Comparison of ENCODE assay signal across 36 cellular contexts in the genomic region with DNA sequence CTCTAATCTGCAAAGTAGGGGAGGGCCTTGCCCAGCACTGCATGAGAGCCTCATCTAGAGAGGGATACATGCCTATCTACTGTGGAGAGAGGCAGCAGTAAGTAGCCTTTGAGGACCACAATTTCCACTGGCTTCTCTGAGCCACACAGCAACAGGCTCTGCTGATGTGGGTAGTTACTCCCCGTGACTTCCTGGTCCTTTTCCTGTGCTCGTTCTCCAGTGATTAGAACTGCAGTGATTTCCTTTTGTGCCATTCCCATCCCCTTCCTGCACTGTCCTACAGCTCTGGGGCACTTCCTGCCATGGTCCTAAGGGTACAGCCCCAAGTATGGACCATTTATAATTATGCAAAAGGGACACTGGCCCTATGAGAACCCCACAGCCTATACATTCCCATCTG. TPM values are rescaled to one million over a fixed set of nuclear protein-coding genes. Genes with fewer than 3 reads are reported as not detected.
DNase-seq lines count a peak whose midpoint lies in the region; ATAC-seq, FAIRE-seq and TF ChIP-seq lines count a peak whose summit lies in the region.
"Had no signal": no experiment of that assay in that cellular context is flagged by ENCODE, and none has a peak within 500 bp of the region (broad histone marks: within the 10 kb centered on the region; RNA-seq: fewer than 3 reads in every experiment).

No MANE protein-coding gene starts in this region.

- peak overlapping the region; percentile 45 for H3K4me3 Mint-ChIP-seq in CD4-positive, alpha-beta T cell
- peak overlapping the region; percentile 17 for H3K4me3 Mint-ChIP-seq in activated T-helper 2 cell treated with anti-CD3 and anti-CD28 coated beads, Interferon-gamma antibody, Interleukin-2, Interleukin-4, amounts not matched to agents 10 μg/mL and 5 μg/mL and 100 μg/mL, durations not matched to agents 14 hours and 24 hours and 36 hours (ENCODE audit: low read depth)
- peak overlapping the region in 5 of 10 donors; percentile 1 to 97 (median 71) for H3K4me3 Mint-ChIP-seq in naive thymus-derived CD4-positive, alpha-beta T cell
- H3K4me3 Mint-ChIP-seq: activated CD8-positive, alpha-beta memory T cell treated with anti-CD3 and anti-CD28 coated beads, Interleukin-2, amount 10 ng/mL, durations not matched to agents 7 days and 5 days had no signal

- DNase-seq in CD4-positive, alpha-beta T cell, result no peak
- no peak for DNase-seq in activated T-helper 2 cell treated with anti-CD3 and anti-CD28 coated beads, Interferon-gamma antibody, Interleukin-2, Interleukin-4, amounts not matched to agents 10 μg/mL and 5 μg/mL and 100 μg/mL, durations not matched to agents 14 hours and 24 hours and 36 hours (ENCODE audit: low spot score)
- DNase-seq in naive thymus-derived CD4-positive, alpha-beta T cell, result no peak
- DNase-seq in small intestine (no peak), uterus (no peak)
- no peak for DNase-seq in stimulated activated CD4-positive, alpha-beta T cell treated with anti-CD3 and anti-CD28 coated beads, Interleukin-1b, Interleukin-23, amount 100 ng/mL, for 48 hours
- DNase-seq: activated CD4-positive, alpha-beta T cell treated with anti-CD3 and anti-CD28 coated beads for 48 hours; activated CD8-positive, alpha-beta memory T cell treated with anti-CD3 and anti-CD28 coated beads, Interleukin-2, amount 10 ng/mL, durations not matched to agents 7 days and 5 days; activated naive CD4-positive, alpha-beta T cell treated with Interleukin-2 at 50 U/mL for 16 hours; activated T-cell treated with anti-CD3 and anti-CD28 coated beads, Interleukin-2, amount 50 U/mL, for 72 hours; brain microvascular endothelial cell; C1 segment of cervical spinal cord; Calu3; DMS79 treated with DMSO at 0.1 percent for 48 hours; GDM1; HCEC 1CT; immature natural killer cell; Karpas-422; left cardiac atrium; NCI-H1436; NCI-H226; PC-9; stimulated activated CD4-positive, alpha-beta T cell treated with anti-CD3 and anti-CD28 coated beads, Interleukin-2, amount 100 ng/mL, for 24 hours; stimulated activated CD8-positive, alpha-beta memory T cell treated with anti-CD3 and anti-CD28 coated beads, Interleukin-4, amount 100 ng/mL, for 48 hours; stomach; T1000 had no signal

- H3K27me3 ChIP-seq in BLaER1 (no peaks in the 10 kb centered on the region), small intestine (ENCODE audit: control insufficient read depth in 2 of 2, insufficient read depth in 2 of 2, low read length in 2 of 2) (no peaks in the 10 kb centered on the region), uterus (no peaks in the 10 kb centered on the region)
- H3K27me3 ChIP-seq in CD4-positive, alpha-beta T cell (ENCODE audit: control insufficient read depth, insufficient read depth, low read length), result no peaks in the 10 kb centered on the region
- H3K27me3 ChIP-seq in naive thymus-derived CD4-positive, alpha-beta T cell (ENCODE audit: control insufficient read depth in 2 of 2, insufficient read depth in 2 of 2, low read length in 2 of 2), result no peaks in the 10 kb centered on the region
- H3K27me3 ChIP-seq: brain microvascular endothelial cell, right atrium auricular region, stomach had no signal

- no peak for TF ChIP-seq POLR2A in uterus (IDR thresholded peaks at IDR 0.05)

- no peaks in the 10 kb centered on the region for H3K27me3 Mint-ChIP-seq in CD4-positive, alpha-beta T cell
- H3K27me3 Mint-ChIP-seq in activated T-helper 2 cell treated with anti-CD3 and anti-CD28 coated beads, Interferon-gamma antibody, Interleukin-2, Interleukin-4, amounts not matched to agents 10 μg/mL and 5 μg/mL and 100 μg/mL, durations not matched to agents 14 hours and 24 hours and 36 hours (ENCODE audit: low read depth), result no peaks in the 10 kb centered on the region
- no peaks in the 10 kb centered on the region for H3K27me3 Mint-ChIP-seq in naive thymus-derived CD4-positive, alpha-beta T cell
- H3K27me3 Mint-ChIP-seq: activated CD8-positive, alpha-beta memory T cell treated with anti-CD3 and anti-CD28 coated beads, Interleukin-2, amount 10 ng/mL, durations not matched to agents 7 days and 5 days; memory B cell had no signal

- H3K27ac Mint-ChIP-seq in CD4-positive, alpha-beta T cell, result peak overlapping the region; percentile 75
- H3K27ac Mint-ChIP-seq in activated T-helper 2 cell treated with anti-CD3 and anti-CD28 coated beads, Interferon-gamma antibody, Interleukin-2, Interleukin-4, amounts not matched to agents 10 μg/mL and 5 μg/mL and 100 μg/mL, durations not matched to agents 14 hours and 24 hours and 36 hours, result no peak overlapping the region
- H3K27ac Mint-ChIP-seq in naive thymus-derived CD4-positive, alpha-beta T cell, result peak overlapping the region in 6 of 9 donors; percentile 34 to 82 (median 62)
- H3K27ac Mint-ChIP-seq: activated CD8-positive, alpha-beta memory T cell treated with anti-CD3 and anti-CD28 coated beads, Interleukin-2, amount 10 ng/mL, durations not matched to agents 7 days and 5 days; memory B cell had no signal

- CTCF ChIA-PET in CD4-positive, alpha-beta T cell (lab: Charles Lee), result no interaction called here
- CTCF ChIA-PET in naive thymus-derived CD4-positive, alpha-beta T cell (lab: Charles Lee), result no interaction called here

- peaks cover 36% of the 10 kb centered on the region for H3K4me1 Mint-ChIP-seq in CD4-positive, alpha-beta T cell (ENCODE audit: low read depth)
- H3K4me1 Mint-ChIP-seq in activated T-helper 2 cell treated with anti-CD3 and anti-CD28 coated beads, Interferon-gamma antibody, Interleukin-2, Interleukin-4, amounts not matched to agents 10 μg/mL and 5 μg/mL and 100 μg/mL, durations not matched to agents 14 hours and 24 hours and 36 hours (ENCODE audit: low read depth), result peaks cover 15% of the 10 kb centered on the region
- H3K4me1 Mint-ChIP-seq in naive thymus-derived CD4-positive, alpha-beta T cell, result peaks cover 25 to 48% (median 30%) of the 10 kb centered on the region in 7 donors

- POLR2A ChIA-PET in CD4-positive, alpha-beta T cell (lab: Charles Lee), result no interaction called here
- POLR2A ChIA-PET in naive thymus-derived CD4-positive, alpha-beta T cell (lab: Charles Lee), result interaction anchor here (0.6 to 5.9 kb wide), 5 partner anchors 10 to 509 kb away, joined by 3 to 38 read pairs (median 3); partner anchors contain the start of genes DVL2 and TMEM256

- WGBS in small intestine, 3 donors, result 43 to 64% (median 63%) methylated on average over 2 of the region's 2 CpGs

- H3K9ac ChIP-seq in BLaER1, result no peak overlapping the region

- H4K20me1 ChIP-seq in BLaER1, result peaks cover 12% of the 10 kb centered on the region; the same call in 1 of the 2 replicates

- intact Hi-C loops in CD4-positive, alpha-beta T cell (cut with DNase I, micrococcal nuclease), result loop anchor here in 1 of 2 experiments (5.0 kb wide), 1 partner anchor 41 kb away; no protein-coding TSS in a partner anchor
- intact Hi-C loops in activated T-helper 2 cell treated with anti-CD3 and anti-CD28 coated beads, Interferon-gamma antibody, Interleukin-2, Interleukin-4, amounts not matched to agents 10 μg/mL and 5 μg/mL and 100 μg/mL, durations not matched to agents 14 hours and 24 hours and 36 hours (cut with micrococcal nuclease), result loop anchor here (5.0 kb wide), 1 partner anchor 39 kb away; the partner anchor contains the start of gene KCTD11
- intact Hi-C loops in naive thymus-derived CD4-positive, alpha-beta T cell (cut with micrococcal nuclease), result loop anchor here in 1 of 2 donors (5.0 kb wide), 1 partner anchor 66 kb away; no protein-coding TSS in a partner anchor
- intact Hi-C loops in uterus (cut with DNase I; ENCODE audit: low total_unique reads), result no loop called here

- no peak overlapping the region for H3K27ac ChIP-seq in BLaER1
- H3K27ac ChIP-seq in CD4-positive, alpha-beta T cell (ENCODE audit: low read depth, low read length), result no peak overlapping the region
- H3K27ac ChIP-seq in naive thymus-derived CD4-positive, alpha-beta T cell (ENCODE audit: low read depth, low read length), result peak overlapping the region; percentile 39
- no peak overlapping the region for H3K27ac ChIP-seq in small intestine (ENCODE audit: low read depth in 1 of 2, low read length in 1 of 2)
- H3K27ac ChIP-seq in uterus, result no peak overlapping the region
- H3K27ac ChIP-seq: brain microvascular endothelial cell, PC-9, right atrium auricular region, VCaP had no signal

- H3K4me1 ChIP-seq in BLaER1 (peaks cover 37% of the 10 kb centered on the region), small intestine (ENCODE audit: control insufficient read depth in 2 of 2, insufficient read depth in 1 of 2, low read depth in 1 of 2, low read length in 1 of 2) (no peaks in the 10 kb centered on the region), uterus (peaks cover 0 to 10% of the 10 kb centered on the region in 2 donors)
- peaks cover 7 to 25% of the 10 kb centered on the region in 2 donors for H3K4me1 ChIP-seq in naive thymus-derived CD4-positive, alpha-beta T cell (ENCODE audit: control insufficient read depth in 2 of 2, insufficient read depth in 2 of 2, low read length in 2 of 2)

- H3K9me3 Mint-ChIP-seq in CD4-positive, alpha-beta T cell, result no peaks in the 10 kb centered on the region
- no peaks in the 10 kb centered on the region for H3K9me3 Mint-ChIP-seq in activated T-helper 2 cell treated with anti-CD3 and anti-CD28 coated beads, Interferon-gamma antibody, Interleukin-2, Interleukin-4, amounts not matched to agents 10 μg/mL and 5 μg/mL and 100 μg/mL, durations not matched to agents 14 hours and 24 hours and 36 hours
- no peaks in the 10 kb centered on the region for H3K9me3 Mint-ChIP-seq in naive thymus-derived CD4-positive, alpha-beta T cell
- H3K9me3 Mint-ChIP-seq: activated T-cell treated with anti-CD3 and anti-CD28 coated beads, Interleukin-2, amount 50 U/mL, for 72 hours; immature natural killer cell; memory B cell had no signal

- H3K4me3 ChIP-seq in BLaER1, result no peak overlapping the region
- no peak overlapping the region for H3K4me3 ChIP-seq in naive thymus-derived CD4-positive, alpha-beta T cell (ENCODE audit: low read length)
- H3K4me3 ChIP-seq in small intestine (ENCODE audit: low read depth in 1 of 2, low read length in 2 of 2), result no peak overlapping the region
- H3K4me3 ChIP-seq in uterus, result no peak overlapping the region
- H3K4me3 ChIP-seq: PC-9, right atrium auricular region, smooth muscle cell, stomach had no signal

- H3K36me3 Mint-ChIP-seq in CD4-positive, alpha-beta T cell (ENCODE audit: low read depth), result peaks cover 66% of the 10 kb centered on the region
- H3K36me3 Mint-ChIP-seq in activated T-helper 2 cell treated with anti-CD3 and anti-CD28 coated beads, Interferon-gamma antibody, Interleukin-2, Interleukin-4, amounts not matched to agents 10 μg/mL and 5 μg/mL and 100 μg/mL, durations not matched to agents 14 hours and 24 hours and 36 hours (ENCODE audit: low read depth), result peaks cover 29% of the 10 kb centered on the region
- peaks cover 0 to 25% (median 19%) of the 10 kb centered on the region in 5 donors for H3K36me3 Mint-ChIP-seq in naive thymus-derived CD4-positive, alpha-beta T cell

- TF ChIP-seq CTCF in CD4-positive, alpha-beta T cell (IDR thresholded peaks at IDR 0.05), result no peak
- no peak for TF ChIP-seq CTCF in uterus (IDR thresholded peaks at IDR 0.05)

- H3K9me3 ChIP-seq in BLaER1 (no peaks in the 10 kb centered on the region), small intestine (ENCODE audit: control insufficient read depth, low read depth) (no peaks in the 10 kb centered on the region), uterus (no peaks in the 10 kb centered on the region)
- H3K9me3 ChIP-seq in CD4-positive, alpha-beta T cell (ENCODE audit: control insufficient read depth, low read length), result no peaks in the 10 kb centered on the region
- no peaks in the 10 kb centered on the region for H3K9me3 ChIP-seq in naive thymus-derived CD4-positive, alpha-beta T cell (ENCODE audit: control insufficient read depth in 2 of 3, low read length in 3 of 3)
- H3K9me3 ChIP-seq: right atrium auricular region, stomach had no signal

- ATAC-seq in CD4-positive, alpha-beta T cell (ENCODE audit: poor library complexity), result no peak
- no peak for ATAC-seq in naive thymus-derived CD4-positive, alpha-beta T cell
- ATAC-seq: activated CD8-positive, alpha-beta memory T cell treated with anti-CD3 and anti-CD28 coated beads, Interleukin-2, amount 10 ng/mL, durations not matched to agents 7 days and 5 days; activated T-cell treated with anti-CD3 and anti-CD28 coated beads, Interleukin-2, amount 50 U/mL, for 72 hours; HepG2; left cardiac atrium; Right ventricle myocardium inferior; SK-N-SH treated with all-trans-retinoic acid at 6 μM for 48 hours had no signal

- no peak for FAIRE-seq in small intestine (lab: Jason Lieb, UNC)
- FAIRE-seq: HepG2 had no signal

- peak overlapping the region; percentile 40 for H3K4me2 ChIP-seq in BLaER1
- H3K4me2 ChIP-seq: PC-9, smooth muscle cell had no signal

- H3K36me3 ChIP-seq in BLaER1 (peaks cover 52% of the 10 kb centered on the region), small intestine (ENCODE audit: control insufficient read depth in 2 of 2, insufficient read depth in 2 of 2, low read length in 2 of 2) (peaks cover 4 to 10% of the 10 kb centered on the region in 2 donors), uterus (no peaks in the 10 kb centered on the region)
- H3K36me3 ChIP-seq in naive thymus-derived CD4-positive, alpha-beta T cell (ENCODE audit: control insufficient read depth in 2 of 3, insufficient read depth in 3 of 3, low read length in 3 of 3), result peaks cover 8 to 64% (median 16%) of the 10 kb centered on the region in 3 experiments

RNA-seq across cellular contexts. Expression of gene PLSCR3, which starts 3.0 kb away (rescaled TPM):
- 10 to 100 TPM; 66.3 to 70.3 TPM for total RNA-seq in CD4-positive, alpha-beta T cell
- total RNA-seq in activated T-helper 2 cell treated with anti-CD3 and anti-CD28 coated beads, Interferon-gamma antibody, Interleukin-2, Interleukin-4, amounts not matched to agents 10 μg/mL and 5 μg/mL and 100 μg/mL, durations not matched to agents 14 hours and 24 hours and 36 hours, result 75.4 and 76.2 TPM in 2 replicates
- 100 to 1,000 TPM in 1 of 5 experiments, 10 to 100 TPM in 4; 74.8 to 142 (median 85.0) TPM for total RNA-seq in naive thymus-derived CD4-positive, alpha-beta T cell
- 100 to 1,000 TPM; 162 to 212 TPM for polyA plus RNA-seq in naive thymus-derived CD4-positive, alpha-beta T cell
- 10 to 100 TPM in 2 of 3 donors, 1 to 10 TPM in 1; 6.3 to 18.0 (median 14.1) TPM for polyA plus RNA-seq in small intestine
- total RNA-seq in uterus, result 10 to 100 TPM in 3 of 4 donors, under 1 TPM in 1; 0.77 to 42.6 (median 17.6) TPM

RNA-seq across cellular contexts. Expression of gene TNK1, which starts 10.4 kb away (rescaled TPM):
- 10 to 100 TPM; 11.0 to 12.4 TPM for total RNA-seq in CD4-positive, alpha-beta T cell
- total RNA-seq in activated T-helper 2 cell treated with anti-CD3 and anti-CD28 coated beads, Interferon-gamma antibody, Interleukin-2, Interleukin-4, amounts not matched to agents 10 μg/mL and 5 μg/mL and 100 μg/mL, durations not matched to agents 14 hours and 24 hours and 36 hours, result 4.0 and 5.2 TPM in 2 replicates
- 10 to 100 TPM in 4 of 5 experiments, 1 to 10 TPM in 1; 1.5 to 23.4 (median 13.9) TPM for total RNA-seq in naive thymus-derived CD4-positive, alpha-beta T cell
- 1 to 10 TPM; 5.8 to 7.4 TPM for polyA plus RNA-seq in naive thymus-derived CD4-positive, alpha-beta T cell
- polyA plus RNA-seq in small intestine, result 10 to 100 TPM in 2 of 3 donors, 1 to 10 TPM in 1; 8.8 to 16.3 (median 11.9) TPM
- 1 to 10 TPM in 3 of 4 donors, under 1 TPM in 1; 0.26 to 9.2 (median 1.8) TPM for total RNA-seq in uterus

RNA-seq across cellular contexts. Expression of gene TMEM256, which starts 12.6 kb away (rescaled TPM):
- 10 to 100 TPM; 29.0 to 29.4 TPM for total RNA-seq in CD4-positive, alpha-beta T cell
- 67.3 and 67.7 TPM in 2 replicates for total RNA-seq in activated T-helper 2 cell treated with anti-CD3 and anti-CD28 coated beads, Interferon-gamma antibody, Interleukin-2, Interleukin-4, amounts not matched to agents 10 μg/mL and 5 μg/mL and 100 μg/mL, durations not matched to agents 14 hours and 24 hours and 36 hours
- total RNA-seq in naive thymus-derived CD4-positive, alpha-beta T cell, result 10 to 100 TPM; 31.5 to 58.5 (median 48.2) TPM
- polyA plus RNA-seq in naive thymus-derived CD4-positive, alpha-beta T cell, result 10 to 100 TPM; 45.2 to 64.9 TPM
- polyA plus RNA-seq in small intestine, result 100 to 1,000 TPM; 193 to 771 (median 521) TPM
- total RNA-seq in uterus, result 100 to 1,000 TPM in 3 of 4 donors, 10 to 100 TPM in 1; 26.0 to 131 (median 115) TPM

RNA-seq across cellular contexts. Expression of gene NLGN2, which starts 16.3 kb away (rescaled TPM):
- total RNA-seq in CD4-positive, alpha-beta T cell, result 1 to 10 TPM; 7.6 to 8.4 TPM
- 3.9 and 4.2 TPM in 2 replicates for total RNA-seq in activated T-helper 2 cell treated with anti-CD3 and anti-CD28 coated beads, Interferon-gamma antibody, Interleukin-2, Interleukin-4, amounts not matched to agents 10 μg/mL and 5 μg/mL and 100 μg/mL, durations not matched to agents 14 hours and 24 hours and 36 hours
- total RNA-seq in naive thymus-derived CD4-positive, alpha-beta T cell, result 10 to 100 TPM in 3 of 5 experiments, 1 to 10 TPM in 2; 1.6 to 17.8 (median 11.9) TPM
- polyA plus RNA-seq in naive thymus-derived CD4-positive, alpha-beta T cell, result under 1 TPM; 0.20 to 0.28 TPM
- 1 to 10 TPM in 1 of 3 donors, under 1 TPM in 2; 0.22 to 4.6 (median 0.54) TPM for polyA plus RNA-seq in small intestine
- 10 to 100 TPM; 14.2 to 81.9 (median 19.7) TPM for total RNA-seq in uterus
- polyA plus RNA-seq: immature natural killer cell had no signal

RNA-seq across cellular contexts. Expression of gene SPEM1, which starts 28.8 kb away (rescaled TPM):
- not detected for total RNA-seq in CD4-positive, alpha-beta T cell
- not detected in 2 replicates for total RNA-seq in activated T-helper 2 cell treated with anti-CD3 and anti-CD28 coated beads, Interferon-gamma antibody, Interleukin-2, Interleukin-4, amounts not matched to agents 10 μg/mL and 5 μg/mL and 100 μg/mL, durations not matched to agents 14 hours and 24 hours and 36 hours
- not detected for total RNA-seq in naive thymus-derived CD4-positive, alpha-beta T cell
- polyA plus RNA-seq in naive thymus-derived CD4-positive, alpha-beta T cell, result not detected
- polyA plus RNA-seq in small intestine, result not detected
- not detected for total RNA-seq in uterus
- total RNA-seq: activated CD8-positive, alpha-beta memory T cell treated with anti-CD3 and anti-CD28 coated beads, Interleukin-2, amount 10 ng/mL, durations not matched to agents 7 days and 5 days; Calu3; cerebellum; HepG2; left cardiac atrium; right atrium auricular region; Right ventricle myocardium inferior; smooth muscle cell; stomach had no signal
- polyA plus RNA-seq: HepG2, immature natural killer cell, smooth muscle cell, thymus had no signal
